8 cellular contexts compared by ENCODE assay signal in the genomic region with DNA sequence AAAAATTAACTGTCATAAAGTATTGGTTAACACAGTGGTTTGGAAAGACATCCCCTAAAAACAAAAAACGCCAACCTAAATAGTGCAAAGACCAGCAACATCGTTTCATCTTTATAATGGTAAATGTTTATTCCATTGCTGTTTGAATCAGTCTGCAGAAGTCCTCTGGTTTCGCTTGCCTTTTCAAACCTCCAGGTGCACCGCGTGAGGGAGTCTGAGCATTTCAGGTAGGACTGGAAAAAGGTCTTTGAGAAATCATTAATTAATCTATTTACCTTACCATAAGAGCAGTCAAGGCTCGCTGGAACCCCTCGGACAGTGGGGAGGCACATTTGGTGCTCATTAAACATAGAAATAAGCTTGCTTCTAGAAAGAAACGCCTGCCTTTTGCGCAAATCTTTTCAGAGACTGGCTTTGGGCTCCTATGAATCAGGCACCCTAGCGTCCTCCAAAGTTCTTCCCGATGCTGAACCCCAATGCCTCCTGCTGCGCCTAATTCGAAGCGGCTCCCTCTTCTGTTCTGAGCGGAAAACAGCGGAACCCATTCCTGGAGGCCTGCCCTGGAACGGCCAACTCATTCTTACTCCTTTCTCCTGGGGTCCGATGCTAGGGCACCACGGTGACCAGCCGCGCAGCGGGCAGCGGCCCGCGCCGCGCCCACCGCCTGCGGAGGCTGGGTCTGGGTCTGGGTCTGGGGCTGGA. TPM values are rescaled to one million over a fixed set of nuclear protein-coding genes. Genes with fewer than 3 reads are reported as not detected.
A peak's percentile ranks its signal among the peaks of the same experiment; 100 is the strongest.
DNase-seq lines count a peak whose midpoint lies in the region; ATAC-seq and TF ChIP-seq lines count a peak whose summit lies in the region.

No MANE protein-coding gene starts in this region.

- ATAC-seq in left colon (peak; percentile 6), GM18511 (IDR thresholded peaks at IDR 0.05; ENCODE audit: unreplicated experiment) (no peak), HG03175 (IDR thresholded peaks at IDR 0.05; ENCODE audit: unreplicated experiment) (no peak), HG03108 (IDR thresholded peaks at IDR 0.05; ENCODE audit: unreplicated experiment) (no peak), GM18519 (IDR thresholded peaks at IDR 0.05; ENCODE audit: low FRiP score, unreplicated experiment) (no peak)

- CTCF ChIA-PET in AG04449 (lab: Yijun Ruan, JAX): interaction anchor here (0.7 to 3.8 kb wide), 11 partner anchors 9 to 549 kb away, joined by 3 to 14 read pairs (median 4); no protein-coding TSS in a partner anchor

- H3K4me3 ChIP-seq in AG04449 (ENCODE audit: low read depth, low read length): peak overlapping the region; percentile 35

- POLR2A ChIA-PET in AG04449 (lab: Yijun Ruan, JAX): no interaction called here

- TF ChIP-seq CTCF in AG04449 (IDR thresholded peaks at IDR 0.05; ENCODE audit: insufficient read depth, low read length, missing control alignments): no peak
- TF ChIP-seq CTCF in GM20000 (IDR thresholded peaks at IDR 0.05; ENCODE audit: extremely low read depth, missing control alignments): no peak

- intact Hi-C loops in left colon (cut with DNase I, micrococcal nuclease): no loop called here

- DNase-seq in AG04449 (ENCODE audit: low read depth, low spot score) (no peak), GM20000 (ENCODE audit: low spot score) (peak; percentile 28), amniotic stem cell (lab: John Stamatoyannopoulos, UW) (peak; percentile 6), left colon (peak in 1 of 2 donors; percentile 3)

RNA-seq across cellular contexts. Expression of a gene that starts 0.9 kb away (rescaled TPM):
- total RNA-seq in left colon: under 1 TPM; 0.15 to 0.25 TPM
